Comparison of ENCODE assay signal across 11 cellular contexts in genomic region chr14:50333010-50333409, GRCh38. TPM values are rescaled to one million over a fixed set of nuclear protein-coding genes. Genes with fewer than 3 reads are reported as not detected.
A peak's percentile ranks its signal among the peaks of the same experiment; 100 is the strongest.
DNase-seq lines count a peak whose midpoint lies in the region; ATAC-seq and TF ChIP-seq lines count a peak whose summit lies in the region.
"Had no signal": no experiment of that assay in that cellular context is flagged by ENCODE, and none has a peak within 500 bp of the region (broad histone marks: within the 10 kb centered on the region; RNA-seq: fewer than 3 reads in every experiment).

No MANE protein-coding gene starts in this region.

- peaks cover 29% of the 10 kb centered on the region for H3K4me1 Mint-ChIP-seq in HFFc6 (ENCODE audit: low read depth)
- H3K4me1 Mint-ChIP-seq in stimulated activated effector memory CD8-positive, alpha-beta T cell treated with anti-CD3 and anti-CD28 coated beads, Interleukin-12 subunit alpha, Interleukin-12 subunit beta, amount 100 ng/mL, for 72 hours: peaks cover 20% of the 10 kb centered on the region

- TF ChIP-seq CTCF in HFFc6 (IDR thresholded peaks at IDR 0.05) (no peak), brain microvascular endothelial cell (IDR thresholded peaks at IDR 0.05; ENCODE audit: low read depth, low read length, missing control alignments) (no peak)

- H3K4me3 Mint-ChIP-seq in HFFc6: no peak overlapping the region
- H3K4me3 Mint-ChIP-seq in stimulated activated effector memory CD8-positive, alpha-beta T cell treated with anti-CD3 and anti-CD28 coated beads, Interleukin-12 subunit alpha, Interleukin-12 subunit beta, amount 100 ng/mL, for 72 hours: no peak overlapping the region
- H3K4me3 Mint-ChIP-seq: activated naive CD4-positive, alpha-beta T cell treated with anti-CD3 and anti-CD28 coated beads, Interleukin-2, amount 50 U/mL, for 24 hours had no signal

- no peaks in the 10 kb centered on the region for H3K36me3 Mint-ChIP-seq in HFFc6 (ENCODE audit: low read depth)
- peaks cover 33% of the 10 kb centered on the region for H3K36me3 Mint-ChIP-seq in stimulated activated effector memory CD8-positive, alpha-beta T cell treated with anti-CD3 and anti-CD28 coated beads, Interleukin-12 subunit alpha, Interleukin-12 subunit beta, amount 100 ng/mL, for 72 hours

- no peaks in the 10 kb centered on the region for H3K27me3 Mint-ChIP-seq in HFFc6 (ENCODE audit: insufficient read depth)
- H3K27me3 Mint-ChIP-seq: activated naive CD4-positive, alpha-beta T cell treated with anti-CD3 and anti-CD28 coated beads, Interleukin-2, amount 50 U/mL, for 24 hours had no signal

- no peaks in the 10 kb centered on the region for H3K36me3 ChIP-seq in brain microvascular endothelial cell (replicated peaks)

- no peak overlapping the region for H3K4me3 ChIP-seq in brain microvascular endothelial cell (ENCODE audit: low read depth, low read length)

- peak overlapping the region; percentile 63 for H3K27ac ChIP-seq in brain microvascular endothelial cell

- H3K27ac Mint-ChIP-seq in HFFc6: peak overlapping the region; percentile 20
- H3K27ac Mint-ChIP-seq in stimulated activated effector memory CD8-positive, alpha-beta T cell treated with anti-CD3 and anti-CD28 coated beads, Interleukin-12 subunit alpha, Interleukin-12 subunit beta, amount 100 ng/mL, for 72 hours: no peak overlapping the region
- H3K27ac Mint-ChIP-seq: activated naive CD4-positive, alpha-beta T cell treated with anti-CD3 and anti-CD28 coated beads, Interleukin-2, amount 50 U/mL, for 24 hours had no signal

- peak; percentile 89 for ATAC-seq in Right ventricle myocardium superior (ENCODE audit: poor library complexity)
- ATAC-seq in stimulated activated effector memory CD8-positive, alpha-beta T cell treated with anti-CD3 and anti-CD28 coated beads, Interleukin-12 subunit alpha, Interleukin-12 subunit beta, amount 100 ng/mL, for 72 hours: peak; percentile 50

- DNase-seq in HFFc6 (peak; percentile 75), brain microvascular endothelial cell (peak; percentile 91), Right ventricle myocardium superior (peak; percentile 57), posterior cingulate gyrus (no peak), cortex of kidney (lab: John Stamatoyannopoulos, UW) (no peak), NCI-H2171 (lab: John Stamatoyannopoulos, UW) (no peak)
- DNase-seq in stimulated activated effector memory CD8-positive, alpha-beta T cell treated with anti-CD3 and anti-CD28 coated beads, Interleukin-12 subunit alpha, Interleukin-12 subunit beta, amount 100 ng/mL, for 72 hours (ENCODE audit: low spot score in 2 of 2): peak in 1 of 2 donors; percentile 40
- DNase-seq: activated CD4-positive, alpha-beta T cell treated with anti-CD3 and anti-CD28 coated beads for 48 hours; DMS153; NCI-H1092 had no signal

- in situ Hi-C loops in brain microvascular endothelial cell (cut with HindIII; ENCODE audit: low pct_ligation_motif_present, low sequenced_read_pairs): no loop called here

- intact Hi-C loops in Right ventricle myocardium superior (cut with DNase I) (no loop called here), posterior cingulate gyrus (cut with DNase I) (no loop called here)

- H3K9me3 Mint-ChIP-seq in HFFc6: no peaks in the 10 kb centered on the region
- no peaks in the 10 kb centered on the region for H3K9me3 Mint-ChIP-seq in stimulated activated effector memory CD8-positive, alpha-beta T cell treated with anti-CD3 and anti-CD28 coated beads, Interleukin-12 subunit alpha, Interleukin-12 subunit beta, amount 100 ng/mL, for 72 hours
- H3K9me3 Mint-ChIP-seq: activated naive CD4-positive, alpha-beta T cell treated with anti-CD3 and anti-CD28 coated beads, Interleukin-2, amount 50 U/mL, for 24 hours had no signal

- no peaks in the 10 kb centered on the region for H3K27me3 ChIP-seq in brain microvascular endothelial cell (replicated peaks)

RNA-seq across cellular contexts. Expression of gene DMAC2L, which starts 20.9 kb away (rescaled TPM):
- 10 to 100 TPM; 10.6 to 14.5 (median 12.1) TPM for total RNA-seq in HFFc6 (2021; fragmentation: NEBNext Ultra II Directional; extraction: Animal tissue kit (Norgen Biotek cat#: 25700))
- total RNA-seq in Right ventricle myocardium superior: 25.4 TPM

RNA-seq across cellular contexts. Expression of gene L2HGDH, which starts 21.0 kb away (rescaled TPM):
- total RNA-seq in HFFc6 (2021; fragmentation: NEBNext Ultra II Directional; extraction: Animal tissue kit (Norgen Biotek cat#: 25700)): 1 to 10 TPM; 3.1 to 5.2 (median 3.4) TPM
- 13.2 TPM for total RNA-seq in Right ventricle myocardium superior

Comparison
In these comparisons a context has a peak if more than half of its experiments do, and no peak if none do; other contexts are left out.
1. DNase-seq: peak in HFFc6 (single experiment), brain microvascular endothelial cell (single experiment) and Right ventricle myocardium superior (single experiment); none in posterior cingulate gyrus (0 of 10), cortex of kidney (single experiment) and NCI-H2171 (single experiment).